In genomic region chr11:59849129-59849528, GRCh38 we compare ENCODE assay signal across 20 cellular contexts. TPM values are rescaled to one million over a fixed set of nuclear protein-coding genes. Genes with fewer than 3 reads are reported as not detected.
DNase-seq lines count a peak whose midpoint lies in the region; ATAC-seq and TF ChIP-seq lines count a peak whose summit lies in the region.
"Had no signal": no experiment of that assay in that cellular context is flagged by ENCODE, and none has a peak within 500 bp of the region (broad histone marks: within the 10 kb centered on the region; RNA-seq: fewer than 3 reads in every experiment).

No MANE protein-coding gene starts in this region.

- no peak overlapping the region for H3K4me2 ChIP-seq in osteoblast (ENCODE audit: insufficient read depth, low read length)

- H3K36me3 ChIP-seq in colonic mucosa (no peaks in the 10 kb centered on the region), osteoblast (ENCODE audit: insufficient read depth, low read length) (no peaks in the 10 kb centered on the region), adrenal gland (replicated peaks in 1 of 2) (no peaks in the 10 kb centered on the region)

- intact Hi-C loops in colonic mucosa (cut with DNase I) (no loop called here), adrenal gland (cut with DNase I) (no loop called here)

- peak overlapping the region; percentile 74 for H3K27ac ChIP-seq in colonic mucosa
- no peak overlapping the region for H3K27ac ChIP-seq in osteoblast (ENCODE audit: low read depth, low read length)
- H3K27ac ChIP-seq in adrenal gland = no peak overlapping the region

- H3K4me3 ChIP-seq in colonic mucosa = no peak overlapping the region
- H3K4me3 ChIP-seq in osteoblast (ENCODE audit: insufficient read depth, low read length) = no peak overlapping the region
- no peak overlapping the region for H3K4me3 ChIP-seq in adrenal gland

- ATAC-seq in GM18870 (IDR thresholded peaks at IDR 0.05; ENCODE audit: unreplicated experiment) (peak; percentile 67), GM18519 (IDR thresholded peaks at IDR 0.05; ENCODE audit: low FRiP score, unreplicated experiment) (no peak)

- no peak overlapping the region for H2AFZ ChIP-seq in osteoblast (ENCODE audit: low read length)

- H3K27me3 ChIP-seq in colonic mucosa (no peaks in the 10 kb centered on the region), osteoblast (ENCODE audit: insufficient read depth, low read length) (no peaks in the 10 kb centered on the region), adrenal gland (no peaks in the 10 kb centered on the region)

- no peaks in the 10 kb centered on the region for H4K20me1 ChIP-seq in osteoblast (ENCODE audit: insufficient read depth, low read length)

- H3K4me1 ChIP-seq in colonic mucosa = no peaks in the 10 kb centered on the region
- no peaks in the 10 kb centered on the region for H3K4me1 ChIP-seq in osteoblast (ENCODE audit: insufficient read depth, low read length)
- no peaks in the 10 kb centered on the region for H3K4me1 ChIP-seq in adrenal gland (replicated peaks in 1 of 2)

- WGBS in adrenal gland, 4 donors = 32 to 55% (median 41%) methylated on average over 2 of the region's 2 CpGs

- DNase-seq in HK-2 (ENCODE audit: unreplicated experiment) (peak; percentile 13), colonic mucosa (peak; percentile 58), osteoblast (ENCODE audit: insufficient read length, low spot score, missing footprints) (peak; percentile 14), cortex of kidney (lab: John Stamatoyannopoulos, UW) (no peak), amniotic stem cell (lab: John Stamatoyannopoulos, UW) (no peak), adrenal gland (no peak)
- DNase-seq: activated CD4-positive, alpha-beta memory T cell treated with anti-CD3 and anti-CD28 coated beads for 36 hours; activated T-cell treated with anti-CD3 and anti-CD28 coated beads, Interleukin-2, amount 50 U/mL, for 24 hours; effector memory CD4-positive, alpha-beta T cell; EL; hippocampal formation; kidney; NCI-H187; NCI-H446; SHP77 had no signal

- H3K9ac ChIP-seq in colonic mucosa (ENCODE audit: low read depth in 2 of 2, low read length in 2 of 2) = no peak overlapping the region

- no peaks in the 10 kb centered on the region for H3K79me2 ChIP-seq in osteoblast (ENCODE audit: insufficient read depth, low read length)

- TF ChIP-seq CTCF in colonic mucosa (IDR thresholded peaks at IDR 0.05) = no peak
- TF ChIP-seq CTCF in osteoblast (IDR thresholded peaks at IDR 0.05; ENCODE audit: extremely low read depth, low read depth, low read length) = no peak
- TF ChIP-seq CTCF in adrenal gland (IDR thresholded peaks at IDR 0.05) = no peak

- no peaks in the 10 kb centered on the region for H3K9me3 ChIP-seq in colonic mucosa
- no peaks in the 10 kb centered on the region for H3K9me3 ChIP-seq in osteoblast (ENCODE audit: low read depth, low read length)
- no peaks in the 10 kb centered on the region for H3K9me3 ChIP-seq in adrenal gland (replicated peaks in 1 of 3)

- TF ChIP-seq POLR2A in adrenal gland (IDR thresholded peaks at IDR 0.05) = no peak

RNA-seq across cellular contexts. Expression of gene CBLIF, which starts 3.8 kb away (rescaled TPM):
- total RNA-seq in colonic mucosa (under 1 TPM in 1 of 2 donors, not detected in 1; 0.48 TPM), osteoblast (not detected in 2 replicates), adrenal gland (not detected)
- polyA plus RNA-seq in adrenal gland = not detected
- total RNA-seq: activated CD4-positive, alpha-beta memory T cell treated with anti-CD3 and anti-CD28 coated beads for 36 hours; H4; HT1080; kidney; osteocyte had no signal

RNA-seq across cellular contexts. Expression of gene TCN1, which starts 17.2 kb away (rescaled TPM):
- total RNA-seq in colonic mucosa (under 1 TPM in 1 of 2 donors, not detected in 1; 0.67 TPM), osteoblast (not detected in 2 replicates), adrenal gland (under 1 TPM in 1 of 8 donors, not detected in 7; 0.32 TPM)
- polyA plus RNA-seq in adrenal gland = not detected
- total RNA-seq: activated CD4-positive, alpha-beta memory T cell treated with anti-CD3 and anti-CD28 coated beads for 36 hours; H4; osteocyte had no signal

RNA-seq across cellular contexts. Expression of gene OOSP3, which starts 29.5 kb away (rescaled TPM):
- not detected for total RNA-seq in colonic mucosa
- not detected in 2 replicates for total RNA-seq in osteoblast
- total RNA-seq in adrenal gland = not detected
- polyA plus RNA-seq in adrenal gland = not detected
- total RNA-seq: activated CD4-positive, alpha-beta memory T cell treated with anti-CD3 and anti-CD28 coated beads for 36 hours; H4; kidney; osteocyte had no signal

RNA-seq across cellular contexts. Expression of gene MRPL16, which starts 38.6 kb away (rescaled TPM):
- total RNA-seq in colonic mucosa (10 to 100 TPM; 51.6 to 91.3 TPM), osteoblast (31.5 and 32.9 TPM in 2 replicates), adrenal gland (100 to 1,000 TPM in 1 of 8 donors, 10 to 100 TPM in 7; 47.5 to 101 (median 73.5) TPM)
- polyA plus RNA-seq in adrenal gland = 100 to 1,000 TPM in 2 of 3 donors, 10 to 100 TPM in 1; 61.5 to 143 (median 107) TPM

Comparison
In these comparisons a context has a peak if more than half of its experiments do, and no peak if none do; other contexts are left out.
1. DNase-seq: peak in HK-2 (single experiment), colonic mucosa (single experiment) and osteoblast (single experiment); none in cortex of kidney (single experiment), amniotic stem cell (single experiment) and adrenal gland (0 of 7).